ENCODE assay signal across 19 cellular contexts in genomic region chr13:76872686-76873085, GRCh38.
"Had no signal": no experiment of that assay in that cellular context is flagged by ENCODE, and none has a peak within 500 bp of the region (broad histone marks: within the 10 kb centered on the region; RNA-seq: fewer than 3 reads in every experiment).

No MANE protein-coding gene starts in this region.

- H3K36me3 ChIP-seq: colonic mucosa, gastrocnemius medialis, heart right ventricle, neural progenitor cell, pancreas, thyroid gland, upper lobe of left lung, uterus had no signal

- H3K9ac ChIP-seq: neural progenitor cell had no signal

- H3K9me3 ChIP-seq: colonic mucosa, gastrocnemius medialis, heart right ventricle, pancreas, thyroid gland, upper lobe of left lung, uterus had no signal

- H2AFZ ChIP-seq: neural progenitor cell had no signal

- FAIRE-seq: small intestine had no signal

- H3K27me3 ChIP-seq: colonic mucosa, heart right ventricle, neural progenitor cell, pancreas, thyroid gland, upper lobe of left lung, uterus had no signal

- H3K4me3 ChIP-seq: colonic mucosa, dorsolateral prefrontal cortex, gastrocnemius medialis, heart right ventricle, neural progenitor cell, pancreas, thyroid gland, upper lobe of left lung, uterus had no signal

- H3K27ac ChIP-seq: colonic mucosa, gastrocnemius medialis, heart right ventricle, neural progenitor cell, pancreas, thyroid gland, upper lobe of left lung, uterus had no signal

- H3K4me1 ChIP-seq: colonic mucosa, gastrocnemius medialis, neural progenitor cell, pancreas, thyroid gland, uterus had no signal

- H3K4me2 ChIP-seq: neural progenitor cell had no signal

- DNase-seq: colonic mucosa; dorsolateral prefrontal cortex; effector CD8-positive, alpha-beta T cell; gastrocnemius medialis; heart right ventricle; hypothalamus; kidney glomerular epithelial cell; mammary epithelial cell; midbrain; nucleus accumbens; pancreas; right cardiac atrium; small intestine; stimulated activated CD4-positive, alpha-beta T cell treated with anti-CD3 and anti-CD28 coated beads, Interleukin-2, amount 100 ng/mL, for 48 hours; stimulated activated naive CD4-positive, alpha-beta T cell treated with Interleukin-2 at 50 U/mL for 16 hours; thyroid gland; upper lobe of left lung; uterus had no signal
